ENCODE assay signal across 17 cellular contexts in genomic region chr7:85000973-85001372, GRCh38.
DNase-seq lines count a peak whose midpoint lies in the region; ATAC-seq lines count a peak whose summit lies in the region.
"Had no signal": no experiment of that assay in that cellular context is flagged by ENCODE, and none has a peak within 500 bp of the region (broad histone marks: within the 10 kb centered on the region; RNA-seq: fewer than 3 reads in every experiment).

No MANE protein-coding gene starts in this region.

- ATAC-seq in GM21515 (IDR thresholded peaks at IDR 0.05; ENCODE audit: unreplicated experiment) = no peak
- no peak for ATAC-seq in GM18907 (IDR thresholded peaks at IDR 0.05; ENCODE audit: unreplicated experiment)
- ATAC-seq: heart right ventricle, natural killer cell, T-cell had no signal

- DNase-seq in DMS79 (lab: John Stamatoyannopoulos, UW) = peak; percentile 98
- peak; percentile 71 to 85 for DNase-seq in NCI-H1930 (lab: John Stamatoyannopoulos, UW)
- DNase-seq in NCI-H82 treated with DMSO at 0.1 percent for 48 hours (lab: John Stamatoyannopoulos, UW; ENCODE audit: unreplicated experiment) = peak; percentile 20
- peak; percentile 26 for DNase-seq in fibroblast of peridontal ligament (ENCODE audit: extremely low read depth)
- DNase-seq in HuH-7 (ENCODE audit: low spot score) = no peak
- no peak for DNase-seq in NCI-H2196 (lab: John Stamatoyannopoulos, UW; ENCODE audit: unreplicated experiment)
- DNase-seq: effector memory CD4-positive, alpha-beta T cell; heart right ventricle; islet precursor cell; Karpas-422; mammary epithelial cell; natural killer cell; stimulated activated CD4-positive, alpha-beta T cell treated with anti-CD3 and anti-CD28 coated beads, Interleukin-4, amount 100 ng/mL, for 1 hour; substantia nigra; T-cell had no signal

Comparison
In these comparisons a context has a peak if more than half of its experiments do, and no peak if none do; other contexts are left out.
1. DNase-seq: peak in DMS79 (single experiment), NCI-H1930 (2 of 2), NCI-H82 treated with DMSO at 0.1 percent for 48 hours (single experiment) and fibroblast of peridontal ligament (single experiment); none in HuH-7 (single experiment) and NCI-H2196 (single experiment).